Comparison of ENCODE assay signal across 10 cellular contexts in the genomic region with DNA sequence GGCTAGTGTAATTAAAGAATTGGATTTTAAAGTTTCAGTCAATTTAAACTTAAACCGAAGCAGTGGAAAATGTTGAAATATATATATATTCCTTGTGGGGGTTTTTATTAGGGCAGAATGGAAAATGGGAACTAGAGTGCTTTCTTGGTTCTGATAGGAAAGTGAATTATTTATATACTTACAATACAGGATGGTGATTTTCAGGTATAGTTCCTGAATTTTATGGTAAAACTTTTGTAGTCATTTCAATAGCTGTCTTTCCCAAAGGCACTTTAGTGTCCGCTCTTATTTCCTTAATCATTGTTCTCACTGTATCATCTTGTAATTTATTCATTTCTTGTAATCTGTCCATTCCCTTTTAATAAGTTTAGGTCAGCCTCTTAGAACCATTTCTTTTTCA. TPM values are rescaled to one million over a fixed set of nuclear protein-coding genes. Genes with fewer than 3 reads are reported as not detected.
DNase-seq lines count a peak whose midpoint lies in the region; ATAC-seq and TF ChIP-seq lines count a peak whose summit lies in the region.
"Had no signal": no experiment of that assay in that cellular context is flagged by ENCODE, and none has a peak within 500 bp of the region (broad histone marks: within the 10 kb centered on the region; RNA-seq: fewer than 3 reads in every experiment).

No MANE protein-coding gene starts in this region.

- H3K9me3 ChIP-seq in PC-9 (ENCODE audit: insufficient read depth, low read depth) (no peaks in the 10 kb centered on the region), endocrine pancreas (ENCODE audit: control insufficient read depth, low read length) (no peaks in the 10 kb centered on the region), neuron (ENCODE audit: low read length) (no peaks in the 10 kb centered on the region)

- no peak overlapping the region for H2AFZ ChIP-seq in PC-9
- H2AFZ ChIP-seq in neuron (ENCODE audit: low read depth, low read length), result no peak overlapping the region

- TF ChIP-seq CTCF in PC-9 (conservative IDR thresholded peaks at IDR 0.05), result no peak

- DNase-seq in PC-9 (no peak), NCI-H524 (lab: John Stamatoyannopoulos, UW) (no peak), NCI-H446 (lab: John Stamatoyannopoulos, UW) (no peak)
- DNase-seq: activated CD4-positive, CD25-positive, alpha-beta regulatory T cell; NCI-H187 had no signal

- H3K4me2 ChIP-seq in PC-9, result peak overlapping the region; percentile 99

- ATAC-seq in HG03521 (IDR thresholded peaks at IDR 0.05; ENCODE audit: unreplicated experiment), result no peak
- ATAC-seq in esophagus mucosa, result no peak

- peaks cover 30% of the 10 kb centered on the region for H3K4me1 ChIP-seq in PC-9 (replicated peaks; ENCODE audit: insufficient read depth)
- H3K4me1 ChIP-seq in endocrine pancreas (ENCODE audit: control insufficient read depth, insufficient read depth, low read length), result peaks cover 15% of the 10 kb centered on the region
- H3K4me1 ChIP-seq in neuron (ENCODE audit: insufficient read depth, low read length), result peaks cover 18% of the 10 kb centered on the region

- H3K9me2 ChIP-seq in PC-9 (ENCODE audit: insufficient read depth), result no peaks in the 10 kb centered on the region

- H3K4me3 ChIP-seq in GM08714 (ENCODE audit: low read length) (peak overlapping the region; percentile 99; the same call in 1 of the 2 replicates), PC-9 (peak overlapping the region; percentile 96), endocrine pancreas (ENCODE audit: control insufficient read depth, insufficient read depth, low read length) (peak overlapping the region; percentile 96), neuron (ENCODE audit: low read length) (peak overlapping the region; percentile 66)

- BruUV-seq in PC-9 (replicated peaks; lab: Mats Ljungman, UMichigan), result no TSS peak

- H3K27ac ChIP-seq in PC-9, result peak overlapping the region; percentile 86; the same call in 1 of the 2 replicates

- H3K9ac ChIP-seq in endocrine pancreas (ENCODE audit: control insufficient read depth, insufficient read depth, low read length), result no peak overlapping the region

- POLR2A ChIA-PET in PC-9 (lab: Charles Lee; ENCODE audit: unreplicated experiment), result interaction anchor here (0.6 kb wide), 1 partner anchor 308 kb away, joined by 6 read pairs; no protein-coding TSS in a partner anchor

- CTCF ChIA-PET in PC-9 (lab: Charles Lee), result no interaction called here

- intact Hi-C loops in PC-9 (cut with micrococcal nuclease; ENCODE audit: unreplicated experiment), result no loop called here

- H3K27me3 ChIP-seq in PC-9 (ENCODE audit: insufficient read depth, low read depth) (no peaks in the 10 kb centered on the region), endocrine pancreas (ENCODE audit: control insufficient read depth, insufficient read depth, low read length) (no peaks in the 10 kb centered on the region), neuron (ENCODE audit: insufficient read depth, low read length) (no peaks in the 10 kb centered on the region)

- peaks cover 45% of the 10 kb centered on the region for H4K20me1 ChIP-seq in PC-9 (ENCODE audit: insufficient read depth)

- H3F3A ChIP-seq in PC-9 (ENCODE audit: insufficient read depth, low read depth), result peaks cover 66% of the 10 kb centered on the region

- H3K36me3 ChIP-seq in PC-9 (ENCODE audit: low read depth) (peaks cover 56% of the 10 kb centered on the region), endocrine pancreas (ENCODE audit: control insufficient read depth, insufficient read depth, low read length) (no peaks in the 10 kb centered on the region), neuron (ENCODE audit: insufficient read depth, low read length) (peaks cover 53% of the 10 kb centered on the region)

- peaks cover 53% of the 10 kb centered on the region for H3K79me2 ChIP-seq in PC-9 (ENCODE audit: low read depth)

RNA-seq across cellular contexts. Expression of a gene that starts 1.9 kb away (rescaled TPM):
- total RNA-seq in PC-9 (2021) (2,248 and 2,378 TPM in 2 replicates), esophagus mucosa (2,683 TPM)
